21 cellular contexts compared by ENCODE assay signal in genomic region chr18:35470440-35470839, GRCh38. TPM values are rescaled to one million over a fixed set of nuclear protein-coding genes. Genes with fewer than 3 reads are reported as not detected.
A peak's percentile ranks its signal among the peaks of the same experiment; 100 is the strongest.
DNase-seq lines count a peak whose midpoint lies in the region; ATAC-seq and TF ChIP-seq lines count a peak whose summit lies in the region.
"Had no signal": no experiment of that assay in that cellular context is flagged by ENCODE, and none has a peak within 500 bp of the region (broad histone marks: within the 10 kb centered on the region; RNA-seq: fewer than 3 reads in every experiment).

No MANE protein-coding gene starts in this region.

- H3K4me2 ChIP-seq in smooth muscle cell: peak overlapping the region; percentile 44

- TF ChIP-seq RAD21 in liver (IDR thresholded peaks at IDR 0.05): peak in 1 of 2 donors; percentile 33

- H3F3A ChIP-seq in smooth muscle cell (ENCODE audit: low read depth): no peaks in the 10 kb centered on the region

- H3K4me3 ChIP-seq in liver (ENCODE audit: low read depth in 1 of 3, low read length in 3 of 3): no peak overlapping the region
- no peak overlapping the region for H3K4me3 ChIP-seq in smooth muscle cell
- H3K4me3 ChIP-seq: ascending aorta, K562 had no signal

- H3K4me1 ChIP-seq in liver (ENCODE audit: control insufficient read depth in 4 of 4, insufficient read depth in 4 of 4, low read length in 3 of 4) (peaks cover 2 to 25% (median 7%) of the 10 kb centered on the region in 4 donors), smooth muscle cell (ENCODE audit: low read depth) (no peaks in the 10 kb centered on the region)

- no peaks in the 10 kb centered on the region for H3K79me2 ChIP-seq in smooth muscle cell (ENCODE audit: low read depth)

- 46% methylated on average over 6 of the region's 6 CpGs for WGBS in liver
- 40% methylated on average over 6 of the region's 6 CpGs for WGBS in smooth muscle cell (ENCODE audit: low lambda C conversion rate)

- H3K9me3 ChIP-seq in liver (ENCODE audit: control insufficient read depth in 4 of 4, low read length in 3 of 4) (no peaks in the 10 kb centered on the region), smooth muscle cell (replicated peaks; ENCODE audit: low read depth) (no peaks in the 10 kb centered on the region)
- H3K9me3 ChIP-seq: ascending aorta had no signal

- DNase-seq in GM03348 (ENCODE audit: low spot score) (peak; percentile 16), anterior cingulate cortex (lab: John Stamatoyannopoulos, UW) (peak in 36 of 58 donors; percentile 7 to 65 (median 30)), smooth muscle cell (lab: John Stamatoyannopoulos, UW; ENCODE audit: unreplicated experiment) (no peak), NCI-H748 (lab: John Stamatoyannopoulos, UW; ENCODE audit: unreplicated experiment) (no peak), T-helper 9 cell (no peak), NOMO-1 treated with dmso at 0.1 percent for 144 hours (lab: John Stamatoyannopoulos, UW; ENCODE audit: unreplicated experiment) (no peak)
- DNase-seq: activated CD4-positive, alpha-beta T cell treated with anti-CD3 and anti-CD28 coated beads for 36 hours; activated CD8-positive, alpha-beta memory T cell treated with anti-CD3 and anti-CD28 coated beads, Interleukin-2, amount 10 ng/mL, durations not matched to agents 7 days and 5 days; central memory CD4-positive, alpha-beta T cell; DMS79 treated with DMSO at 0.1 percent for 48 hours; foreskin keratinocyte; GOT3; left ventricle myocardium superior; stimulated activated CD4-positive, alpha-beta T cell treated with anti-CD3 and anti-CD28 coated beads, Interleukin-2, amount 100 ng/mL, for 48 hours; stimulated activated naive B cell treated with anti-CD40 and anti-IgM and Interleukin-4, amounts not matched to agents 10 μg/mL and 1 μg/mL and 100 μg/mL, for 72 hours; T-cell had no signal

- ATAC-seq in HG03108 (IDR thresholded peaks at IDR 0.05; ENCODE audit: unreplicated experiment): no peak
- ATAC-seq: activated CD4-positive, alpha-beta T cell treated with anti-CD3 and anti-CD28 coated beads for 36 hours; activated CD8-positive, alpha-beta memory T cell treated with anti-CD3 and anti-CD28 coated beads, Interleukin-2, amount 10 ng/mL, durations not matched to agents 7 days and 5 days; activated naive CD4-positive, alpha-beta T cell treated with anti-CD3 and anti-CD28 coated beads, Interleukin-2, amount 50 U/mL, for 72 hours; foreskin keratinocyte; K562; left ventricle myocardium superior; stimulated activated naive B cell treated with anti-CD40 and anti-IgM and Interleukin-4, amounts not matched to agents 10 μg/mL and 1 μg/mL and 100 μg/mL, for 72 hours; T-cell had no signal

- H3K27me3 ChIP-seq in liver (ENCODE audit: control insufficient read depth in 4 of 4, insufficient read depth in 4 of 4, low read length in 3 of 4) (no peaks in the 10 kb centered on the region), smooth muscle cell (ENCODE audit: low read depth) (no peaks in the 10 kb centered on the region)
- H3K27me3 ChIP-seq: ascending aorta, foreskin keratinocyte had no signal

- H2AFZ ChIP-seq in smooth muscle cell (ENCODE audit: low read depth): no peak overlapping the region

- TF ChIP-seq CTCF in liver (IDR thresholded peaks at IDR 0.05; ENCODE audit: low read depth, low read length, missing input control): no peak
- TF ChIP-seq CTCF in smooth muscle cell (IDR thresholded peaks at IDR 0.05; ENCODE audit: borderline replicate concordance, insufficient read depth, poor library complexity, severe bottlenecking): no peak

- H4K20me1 ChIP-seq in smooth muscle cell (ENCODE audit: low read depth): no peaks in the 10 kb centered on the region

- peak overlapping the region; percentile 1 to 25 for H3K27ac ChIP-seq in liver (ENCODE audit: low read depth in 1 of 2, low read length in 2 of 2)
- H3K27ac ChIP-seq in smooth muscle cell (ENCODE audit: low read depth): peak overlapping the region; percentile 63
- H3K27ac ChIP-seq: ascending aorta, foreskin keratinocyte had no signal

- no peak overlapping the region for H3K9ac ChIP-seq in liver (ENCODE audit: low read depth in 1 of 2, low read length in 2 of 2)
- no peak overlapping the region for H3K9ac ChIP-seq in smooth muscle cell (ENCODE audit: low read depth)

- H3K36me3 ChIP-seq in liver (ENCODE audit: control insufficient read depth in 4 of 4, insufficient read depth in 3 of 4, low read depth in 1 of 4, low read length in 3 of 4) (no peaks in the 10 kb centered on the region), smooth muscle cell (ENCODE audit: low read depth) (no peaks in the 10 kb centered on the region)
- H3K36me3 ChIP-seq: ascending aorta had no signal

TF ChIP-seq in liver, 16 proteins besides CTCF, POLR2A, EP300 and RAD21:
- TF ChIP-seq ZBTB33 (IDR thresholded peaks at IDR 0.05) (no peak), HNF4G (IDR thresholded peaks at IDR 0.05) (no peak), RXRA (IDR thresholded peaks at IDR 0.05) (no peak), YY1 (IDR thresholded peaks at IDR 0.05) (peak; percentile 48), GABPA (IDR thresholded peaks at IDR 0.05 in 1 of 2, conservative IDR thresholded peaks at IDR 0.05 in 1 of 2) (no peak), EGR1 (IDR thresholded peaks at IDR 0.05; ENCODE audit: low read depth in 2 of 2) (no peak), TAF1 (conservative IDR thresholded peaks at IDR 0.05) (no peak), ATF3 (IDR thresholded peaks at IDR 0.05) (no peak), FOXA1 (IDR thresholded peaks at IDR 0.05) (no peak), NR2F2 (IDR thresholded peaks at IDR 0.05) (no peak), FOXA2 (IDR thresholded peaks at IDR 0.05) (peak; percentile 20), HNF4A (conservative IDR thresholded peaks at IDR 0.05) (peak; percentile 30 to 47), REST (IDR thresholded peaks at IDR 0.05) (no peak), JUND (IDR thresholded peaks at IDR 0.05) (no peak), SP1 (IDR thresholded peaks at IDR 0.05) (peak; percentile 7), MAX (IDR thresholded peaks at IDR 0.05) (no peak)
TF ChIP-seq in liver: peak in this region for 4.

RNA-seq across cellular contexts. Expression of gene INO80C, which starts 27.3 kb away (rescaled TPM):
- total RNA-seq in liver (10 to 100 TPM in 1 of 2 donors, 1 to 10 TPM in 1; 4.6 to 10.4 TPM), smooth muscle cell (4.8 and 6.8 TPM in 2 replicates)
- polyA plus RNA-seq in liver (10 to 100 TPM; 10.6 to 13.4 TPM), smooth muscle cell (13.9 and 19.2 TPM in 2 replicates)

Comparison
In these comparisons a context has a peak if more than half of its experiments do, and no peak if none do; other contexts are left out.
1. DNase-seq: peak in GM03348 (single experiment) and anterior cingulate cortex (36 of 58); none in smooth muscle cell (single experiment), NCI-H748 (single experiment), T-helper 9 cell (single experiment) and NOMO-1 treated with dmso at 0.1 percent for 144 hours (single experiment).